ENCODE assay signal across 24 cellular contexts in the genomic region with DNA sequence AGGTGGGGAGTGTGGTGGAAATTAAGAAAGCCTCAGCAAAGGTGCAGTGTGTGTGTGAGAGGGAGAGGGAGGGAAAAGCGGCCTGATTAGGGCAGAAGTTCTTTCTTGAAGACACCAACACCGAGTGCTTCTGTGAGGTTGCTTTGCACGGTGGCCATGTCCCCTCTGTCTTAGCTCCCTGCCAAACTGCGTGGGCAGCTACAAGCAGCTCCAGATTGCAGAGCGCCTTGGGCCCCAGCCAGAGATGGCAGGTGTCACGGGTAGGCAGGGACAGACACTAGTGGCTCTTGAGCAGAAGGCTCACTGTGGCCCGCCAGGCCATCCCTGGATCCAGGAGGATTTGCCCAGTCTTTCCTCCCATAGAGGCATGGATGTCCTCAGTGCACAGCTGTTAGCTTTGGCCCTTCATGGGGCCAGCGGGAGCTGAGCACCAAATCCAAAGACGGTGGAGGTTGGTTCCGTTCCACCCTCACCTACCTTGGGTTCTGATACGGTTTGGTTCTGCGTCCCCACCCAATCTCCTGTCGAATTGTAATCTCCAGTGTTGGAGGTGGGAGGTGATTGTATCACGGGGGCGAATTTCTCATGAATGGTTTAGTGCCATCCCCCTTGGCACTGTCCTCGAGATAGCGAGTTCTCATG. TPM values are rescaled to one million over a fixed set of nuclear protein-coding genes. Genes with fewer than 3 reads are reported as not detected.
DNase-seq lines count a peak whose midpoint lies in the region; ATAC-seq and TF ChIP-seq lines count a peak whose summit lies in the region.
"Had no signal": no experiment of that assay in that cellular context is flagged by ENCODE, and none has a peak within 500 bp of the region (broad histone marks: within the 10 kb centered on the region; RNA-seq: fewer than 3 reads in every experiment).

No MANE protein-coding gene starts in this region.

- DNase-seq in SHP77 (lab: John Stamatoyannopoulos, UW): peak; percentile 14 to 36
- no peak for DNase-seq in SHP77 treated with DMSO at 0.1 percent for 48 hours (lab: John Stamatoyannopoulos, UW)
- peak; percentile 50 to 91 for DNase-seq in NCI-H524 (lab: John Stamatoyannopoulos, UW)
- peak; percentile 31 to 98 (median 72) for DNase-seq in dorsolateral prefrontal cortex
- no peak for DNase-seq in stimulated activated effector memory CD8-positive, alpha-beta T cell treated with anti-CD3 and anti-CD28 coated beads, Interleukin-12 subunit alpha, Interleukin-12 subunit beta, amount 100 ng/mL, for 72 hours (ENCODE audit: low spot score in 2 of 2)
- no peak for DNase-seq in GM13977 (ENCODE audit: low spot score)
- DNase-seq in H9: no peak
- DNase-seq in T-helper 2 cell treated with Interferon-gamma antibody and Interleukin-4, amounts not matched to agents 5 μg/mL and 100 μg/mL, for 36 hours (ENCODE audit: low spot score): no peak
- DNase-seq: 8988T; activated CD4-positive, alpha-beta T cell treated with anti-CD3 and anti-CD28 coated beads, Interleukin-2, amount 50 U/mL, for 1 hour; DMS79; KG1; MM.1S; NCI-H526 treated with DMSO at 0.1 percent for 48 hours; stimulated activated naive CD8-positive, alpha-beta T cell treated with anti-CD3 and anti-CD28 coated beads, Interleukin-15, Interleukin-2, amounts not matched to agents 100 U/mL and 50 U/mL, for 24 hours; T-helper 9 cell; tibial artery had no signal

- H2AK5ac ChIP-seq in H9 (ENCODE audit: insufficient read length, low read length): no peak overlapping the region

- no peak overlapping the region for H4K8ac ChIP-seq in H9 (replicated peaks; ENCODE audit: insufficient read length, low read depth, low read length)

- no peak overlapping the region for H2BK5ac ChIP-seq in H9 (ENCODE audit: insufficient read length, low read length)

- H4K5ac ChIP-seq in H9 (ENCODE audit: insufficient read length, low read depth, low read length): no peak overlapping the region

- WGBS in H9 (ENCODE audit: extremely low coverage, insufficient read length, low lambda C conversion rate): no CpG with 5 or more reads among the region's 17 CpGs

- no peaks in the 10 kb centered on the region; the same call in 1 of the 2 replicates for H3K4me1 ChIP-seq in H9 (ENCODE audit: insufficient read depth, low read length)

- H3K14ac ChIP-seq in H9 (ENCODE audit: insufficient read depth, low read length): no peak overlapping the region

- no peak overlapping the region for H3K4me2 ChIP-seq in H9 (ENCODE audit: insufficient read depth, insufficient read length, low read length)
- H3K4me2 ChIP-seq: GM23338 had no signal

- H2BK12ac ChIP-seq in H9 (ENCODE audit: insufficient read length, low read depth, low read length): no peak overlapping the region

- H3K23me2 ChIP-seq in H9 (ENCODE audit: insufficient read length, low read depth, low read length, poor library complexity, severe bottlenecking): no peaks in the 10 kb centered on the region

- in situ Hi-C loops in GM13977 (cut with MboI; ENCODE audit: low pct_unique_long_range_greater_than_20kb, low sequenced_read_pairs, unreplicated experiment): no loop called here

- H3K4me3 ChIP-seq in dorsolateral prefrontal cortex: no peak overlapping the region
- H3K4me3 ChIP-seq: ascending aorta, GM23338, tibial artery had no signal

- ATAC-seq in stimulated activated effector memory CD8-positive, alpha-beta T cell treated with anti-CD3 and anti-CD28 coated beads, Interleukin-12 subunit alpha, Interleukin-12 subunit beta, amount 100 ng/mL, for 72 hours: no peak
- ATAC-seq: GM23338; stimulated activated naive CD8-positive, alpha-beta T cell treated with anti-CD3 and anti-CD28 coated beads, Interleukin-15, Interleukin-2, amounts not matched to agents 100 U/mL and 50 U/mL, for 24 hours; WTC11 had no signal

- H3K4me3 Mint-ChIP-seq in stimulated activated effector memory CD8-positive, alpha-beta T cell treated with anti-CD3 and anti-CD28 coated beads, Interleukin-12 subunit alpha, Interleukin-12 subunit beta, amount 100 ng/mL, for 72 hours: no peak overlapping the region
- H3K4me3 Mint-ChIP-seq in H9: no peak overlapping the region
- H3K4me3 Mint-ChIP-seq in T-helper 2 cell treated with Interferon-gamma antibody and Interleukin-4, amounts not matched to agents 5 μg/mL and 100 μg/mL, for 36 hours: no peak overlapping the region
- H3K4me3 Mint-ChIP-seq: activated naive CD8-positive, alpha-beta T cell; GM23338; memory B cell; WTC11 had no signal

- H3K9me3 Mint-ChIP-seq in stimulated activated effector memory CD8-positive, alpha-beta T cell treated with anti-CD3 and anti-CD28 coated beads, Interleukin-12 subunit alpha, Interleukin-12 subunit beta, amount 100 ng/mL, for 72 hours: no peaks in the 10 kb centered on the region
- no peaks in the 10 kb centered on the region for H3K9me3 Mint-ChIP-seq in H9
- no peaks in the 10 kb centered on the region for H3K9me3 Mint-ChIP-seq in T-helper 2 cell treated with Interferon-gamma antibody and Interleukin-4, amounts not matched to agents 5 μg/mL and 100 μg/mL, for 36 hours
- H3K9me3 Mint-ChIP-seq: activated T-helper 2 cell treated with anti-CD3 and anti-CD28 coated beads, Interferon-gamma antibody, Interleukin-2, Interleukin-4, amounts not matched to agents 10 μg/mL and 5 μg/mL and 100 μg/mL, durations not matched to agents 14 hours and 24 hours and 36 hours; GM23338; memory B cell; WTC11 had no signal

- intact Hi-C loops in dorsolateral prefrontal cortex (cut with DNase I): no loop called here

- peak overlapping the region; percentile 75 for H3K27ac Mint-ChIP-seq in stimulated activated effector memory CD8-positive, alpha-beta T cell treated with anti-CD3 and anti-CD28 coated beads, Interleukin-12 subunit alpha, Interleukin-12 subunit beta, amount 100 ng/mL, for 72 hours
- H3K27ac Mint-ChIP-seq in H9: no peak overlapping the region
- H3K27ac Mint-ChIP-seq in T-helper 2 cell treated with Interferon-gamma antibody and Interleukin-4, amounts not matched to agents 5 μg/mL and 100 μg/mL, for 36 hours: no peak overlapping the region
- H3K27ac Mint-ChIP-seq: activated T-helper 2 cell treated with anti-CD3 and anti-CD28 coated beads, Interferon-gamma antibody, Interleukin-2, Interleukin-4, amounts not matched to agents 10 μg/mL and 5 μg/mL and 100 μg/mL, durations not matched to agents 14 hours and 24 hours and 36 hours; GM23338; memory B cell; WTC11 had no signal

- no peaks in the 10 kb centered on the region for H4K20me1 ChIP-seq in H9 (ENCODE audit: control insufficient read depth, insufficient read depth, insufficient read length)

- no peaks in the 10 kb centered on the region for H3K79me2 ChIP-seq in H9 (ENCODE audit: insufficient read depth, low read length)

- peaks cover 12% of the 10 kb centered on the region for H3K27me3 Mint-ChIP-seq in H9 (ENCODE audit: low read depth)
- peaks cover 2% of the 10 kb centered on the region for H3K27me3 Mint-ChIP-seq in T-helper 2 cell treated with Interferon-gamma antibody and Interleukin-4, amounts not matched to agents 5 μg/mL and 100 μg/mL, for 36 hours (ENCODE audit: low read depth)
- H3K27me3 Mint-ChIP-seq: activated naive CD8-positive, alpha-beta T cell had no signal

- no peak overlapping the region for H3K23ac ChIP-seq in H9 (ENCODE audit: insufficient read length, low read depth, low read length)

- H3K27me3 ChIP-seq in dorsolateral prefrontal cortex: no peaks in the 10 kb centered on the region
- H3K27me3 ChIP-seq in H9 (ENCODE audit: insufficient read depth, low read length): no peaks in the 10 kb centered on the region
- H3K27me3 ChIP-seq: ascending aorta, tibial artery had no signal

- H2BK20ac ChIP-seq in H9 (ENCODE audit: low read depth, low read length, poor library complexity, severe bottlenecking): no peak overlapping the region

- H3K27ac ChIP-seq in dorsolateral prefrontal cortex (peak overlapping the region in 3 of 59 donors; percentile 25 to 88 (median 30)), H9 (ENCODE audit: insufficient read length, low read depth, low read length) (no peak overlapping the region)
- H3K27ac ChIP-seq: ascending aorta, RWPE1, tibial artery had no signal

- no peak overlapping the region for H3K9ac ChIP-seq in H9 (ENCODE audit: extremely low read depth, insufficient read length, low read length)

- H3K56ac ChIP-seq in H9 (ENCODE audit: insufficient read length, low read depth, low read length): no peak overlapping the region

- no peak overlapping the region for H2AFZ ChIP-seq in H9 (ENCODE audit: low read length)
- H2AFZ ChIP-seq: GM23338 had no signal

- no peak overlapping the region for H3K4ac ChIP-seq in H9 (ENCODE audit: low read depth, low read length)

- no peaks in the 10 kb centered on the region for H3K36me3 Mint-ChIP-seq in stimulated activated effector memory CD8-positive, alpha-beta T cell treated with anti-CD3 and anti-CD28 coated beads, Interleukin-12 subunit alpha, Interleukin-12 subunit beta, amount 100 ng/mL, for 72 hours
- no peaks in the 10 kb centered on the region; a peak in 1 of 7 replicates for H3K36me3 Mint-ChIP-seq in H9 (ENCODE audit: insufficient read depth in 1 of 3, low read depth in 3 of 3)
- H3K36me3 Mint-ChIP-seq in T-helper 2 cell treated with Interferon-gamma antibody and Interleukin-4, amounts not matched to agents 5 μg/mL and 100 μg/mL, for 36 hours (ENCODE audit: low read depth): no peaks in the 10 kb centered on the region
- H3K36me3 Mint-ChIP-seq: memory B cell, WTC11 had no signal

- H3K4me1 Mint-ChIP-seq in stimulated activated effector memory CD8-positive, alpha-beta T cell treated with anti-CD3 and anti-CD28 coated beads, Interleukin-12 subunit alpha, Interleukin-12 subunit beta, amount 100 ng/mL, for 72 hours: no peaks in the 10 kb centered on the region
- peaks cover 3 to 7% of the 10 kb centered on the region in 2 experiments; a peak in 2 of 4 replicates for H3K4me1 Mint-ChIP-seq in H9
- peaks cover 5% of the 10 kb centered on the region for H3K4me1 Mint-ChIP-seq in T-helper 2 cell treated with Interferon-gamma antibody and Interleukin-4, amounts not matched to agents 5 μg/mL and 100 μg/mL, for 36 hours (ENCODE audit: low read depth)
- H3K4me1 Mint-ChIP-seq: GM23338 had no signal

- H3K18ac ChIP-seq in H9 (ENCODE audit: insufficient read length, low read depth, low read length): no peak overlapping the region

- no peak overlapping the region for H2BK15ac ChIP-seq in H9 (ENCODE audit: low read depth, low read length)

- no peaks in the 10 kb centered on the region for H3K79me1 ChIP-seq in H9 (ENCODE audit: insufficient read depth, low read depth, low read length, poor library complexity, severe bottlenecking)

- H3T11ph ChIP-seq in H9 (ENCODE audit: low read length): no peak overlapping the region

- TF ChIP-seq CTCF in dorsolateral prefrontal cortex (IDR thresholded peaks at IDR 0.05 in 54 of 56, conservative IDR thresholded peaks at IDR 0.05 in 2 of 56; ENCODE audit: low read depth in 1 of 56, partially characterized antibody in 56 of 56) (no peak), GM13977 (IDR thresholded peaks at IDR 0.05; ENCODE audit: extremely low read depth, insufficient read depth, missing control alignments) (no peak), H9 (conservative IDR thresholded peaks at IDR 0.05) (no peak)

- no peak overlapping the region for H4K91ac ChIP-seq in H9 (ENCODE audit: insufficient read length, low read depth, low read length)

- no peaks in the 10 kb centered on the region for H3K9me3 ChIP-seq in H9 (ENCODE audit: control insufficient read depth, low read depth, low read length)
- H3K9me3 ChIP-seq: ascending aorta, tibial artery had no signal

- H2BK120ac ChIP-seq in H9 (ENCODE audit: low read depth, low read length, poor library complexity, severe bottlenecking): no peak overlapping the region

RNA-seq across cellular contexts. Expression of a gene that starts 21.4 kb away (rescaled TPM):
- total RNA-seq in dorsolateral prefrontal cortex: 100 to 1,000 TPM in 119 of 120 experiments, 10 to 100 TPM in 1; 72.3 to 269 (median 208) TPM
- total RNA-seq in H9 (2021): 3.8 and 4.7 TPM in 2 replicates

RNA-seq across cellular contexts. Expression of a gene that starts 37.7 kb away (rescaled TPM):
- total RNA-seq in dorsolateral prefrontal cortex (10 to 100 TPM; 22.0 to 43.5 (median 31.1) TPM), H9 (2021) (39.1 and 44.0 TPM in 2 replicates)

Comparison
In these comparisons a context has a peak if more than half of its experiments do, and no peak if none do; other contexts are left out.
1. DNase-seq: peak in SHP77 (2 of 2), NCI-H524 (2 of 2) and dorsolateral prefrontal cortex (10 of 10); none in SHP77 treated with DMSO at 0.1 percent for 48 hours (single experiment), stimulated activated effector memory CD8-positive, alpha-beta T cell treated with anti-CD3 and anti-CD28 coated beads, Interleukin-12 subunit alpha, Interleukin-12 subunit beta, amount 100 ng/mL, for 72 hours (0 of 2), GM13977 (single experiment), H9 (single experiment) and T-helper 2 cell treated with Interferon-gamma antibody and Interleukin-4, amounts not matched to agents 5 μg/mL and 100 μg/mL, for 36 hours (single experiment).
2. RNA of a gene that starts 21.4 kb away (total RNA-seq): 72.3 to 269 TPM in dorsolateral prefrontal cortex; 3.8 to 4.7 TPM in H9; every median in the first group is over 10 times any median in the second.